8 cellular contexts compared by ENCODE assay signal in the genomic region with DNA sequence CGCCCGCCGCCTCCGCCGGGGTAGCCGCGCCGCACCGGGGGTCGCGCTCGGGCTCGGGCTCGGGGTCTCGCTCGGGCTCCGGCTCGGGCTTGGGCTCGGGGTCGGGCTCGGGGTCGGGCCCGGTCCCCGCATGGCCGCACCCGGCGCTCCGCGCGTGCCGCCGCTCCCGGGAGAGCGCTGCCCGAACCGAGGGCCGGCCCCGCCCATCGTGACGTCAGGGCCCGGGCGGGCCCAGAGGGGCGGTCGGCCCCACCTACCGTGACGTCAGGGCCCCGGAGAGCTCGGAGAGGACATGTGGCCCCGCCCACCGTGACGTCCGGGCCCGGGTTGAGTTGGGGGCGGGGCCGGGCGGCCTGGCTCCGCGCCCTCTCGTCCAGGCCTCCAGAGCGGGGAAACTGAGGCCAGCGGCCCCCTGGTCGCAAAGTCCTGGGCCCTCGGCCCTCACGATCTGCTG. TPM values are rescaled to one million over a fixed set of nuclear protein-coding genes. Genes with fewer than 3 reads are reported as not detected.
DNase-seq lines count a peak whose midpoint lies in the region; ATAC-seq and TF ChIP-seq lines count a peak whose summit lies in the region.

A gene with protein sequence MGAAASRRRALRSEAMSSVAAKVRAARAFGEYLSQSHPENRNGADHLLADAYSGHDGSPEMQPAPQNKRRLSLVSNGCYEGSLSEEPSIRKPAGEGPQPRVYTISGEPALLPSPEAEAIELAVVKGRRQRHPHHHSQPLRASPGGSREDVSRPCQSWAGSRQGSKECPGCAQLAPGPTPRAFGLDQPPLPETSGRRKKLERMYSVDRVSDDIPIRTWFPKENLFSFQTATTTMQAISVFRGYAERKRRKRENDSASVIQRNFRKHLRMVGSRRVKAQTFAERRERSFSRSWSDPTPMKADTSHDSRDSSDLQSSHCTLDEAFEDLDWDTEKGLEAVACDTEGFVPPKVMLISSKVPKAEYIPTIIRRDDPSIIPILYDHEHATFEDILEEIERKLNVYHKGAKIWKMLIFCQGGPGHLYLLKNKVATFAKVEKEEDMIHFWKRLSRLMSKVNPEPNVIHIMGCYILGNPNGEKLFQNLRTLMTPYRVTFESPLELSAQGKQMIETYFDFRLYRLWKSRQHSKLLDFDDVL (minus strand): TSS at position 188 of the 454 bp plus-strand sequence. CDS start 232 bp downstream, outside the sequence.

- H3K27ac Mint-ChIP-seq in activated T-cell treated with anti-CD3 and anti-CD28 coated beads, Interleukin-2, amount 50 U/mL, for 24 hours, result peak within 1 kb of the TSS; percentile 69

- in situ Hi-C loops in Caki2 (cut with HindIII; ENCODE audit: low pct_unique_long_range_greater_than_20kb, low sequenced_read_pairs), result no loop called here

- peak within 1 kb of the TSS; percentile 70 for H3K4me3 ChIP-seq in HUES64 (ENCODE audit: low read length)
- H3K4me3 ChIP-seq in PC-9, result peak within 1 kb of the TSS; percentile 68
- H3K4me3 ChIP-seq in esophagus (ENCODE audit: low read depth in 1 of 2, low read length in 2 of 2), result peak within 1 kb of the TSS; percentile 51 to 55
- peak within 1 kb of the TSS; percentile 50 for H3K4me3 ChIP-seq in mucosa of stomach (ENCODE audit: low read length)

- H3K4me3 Mint-ChIP-seq in activated T-cell treated with anti-CD3 and anti-CD28 coated beads, Interleukin-2, amount 50 U/mL, for 24 hours, result peak within 1 kb of the TSS; percentile 67

- peaks cover 20% of the 10 kb centered on the region for H3K27me3 ChIP-seq in HUES64 (ENCODE audit: insufficient read depth, low read length)
- no peaks in the 10 kb centered on the region for H3K27me3 ChIP-seq in PC-9 (ENCODE audit: insufficient read depth, low read depth)
- H3K27me3 ChIP-seq in esophagus (ENCODE audit: control insufficient read depth in 1 of 2, insufficient read depth in 2 of 2, low read length in 2 of 2), result no peaks in the 10 kb centered on the region
- H3K27me3 ChIP-seq in mucosa of stomach (ENCODE audit: control insufficient read depth, insufficient read depth, low read length), result no peaks in the 10 kb centered on the region

- BruUV-seq in PC-9 (replicated peaks; lab: Mats Ljungman, UMichigan), result no TSS peak

- CTCF ChIA-PET in PC-9 (lab: Charles Lee), result interaction anchor here (0.5 kb wide), 1 partner anchor 194 kb away, joined by 3 read pairs; no protein-coding TSS in a partner anchor

- H3F3A ChIP-seq in PC-9 (ENCODE audit: insufficient read depth, low read depth), result peaks cover 9% of the 10 kb centered on the region; the same call in 1 of the 2 replicates

- ATAC-seq in GM21423 (IDR thresholded peaks at IDR 0.05; ENCODE audit: unreplicated experiment), result peak; percentile 58

- H4K20me1 ChIP-seq in PC-9 (ENCODE audit: insufficient read depth), result no peaks in the 10 kb centered on the region

- H3K9me3 Mint-ChIP-seq in activated T-cell treated with anti-CD3 and anti-CD28 coated beads, Interleukin-2, amount 50 U/mL, for 24 hours, result no peaks in the 10 kb centered on the region

- WGBS in HUES64, result under 1% methylated on average over 64 of the region's 64 CpGs
- WGBS in esophagus, 2 donors, result 0% methylated on average over 47 to 64 of the region's 64 CpGs

- TF ChIP-seq CTCF in PC-9 (conservative IDR thresholded peaks at IDR 0.05), result no peak

- 0 out of 2 replicates have a peak, but pooled peaks cover 3% of the 10 kb centered on the region for H3K79me2 ChIP-seq in PC-9 (ENCODE audit: low read depth)

- DNase-seq in Caki2 (ENCODE audit: low read depth) (peak; percentile 76), PC-9 (peak; percentile 68 to 96)
- DNase-seq in activated T-cell treated with anti-CD3 and anti-CD28 coated beads, Interleukin-2, amount 50 U/mL, for 24 hours, result peak; percentile 98
- peak; percentile 84 to 86 for DNase-seq in stimulated activated CD8-positive, alpha-beta memory T cell treated with anti-CD3 and anti-CD28 coated beads, Interleukin-4, amount 100 ng/mL, for 4 hours (ENCODE audit: low read depth in 2 of 2, low spot score in 1 of 2)

- intact Hi-C loops in PC-9 (cut with micrococcal nuclease; ENCODE audit: unreplicated experiment), result loop anchor here (1.0 kb wide), 1 partner anchor 47 kb away; no protein-coding TSS in a partner anchor

- H3K9me2 ChIP-seq in PC-9 (ENCODE audit: insufficient read depth), result no peaks in the 10 kb centered on the region

- no peak within 1 kb of the TSS for H3K27ac ChIP-seq in HUES64 (ENCODE audit: low read depth, low read length)
- no peak within 1 kb of the TSS for H3K27ac ChIP-seq in PC-9
- peak within 1 kb of the TSS; percentile 41 to 72 for H3K27ac ChIP-seq in esophagus (ENCODE audit: low read depth in 2 of 2, low read length in 1 of 2)

- H3K4me1 ChIP-seq in HUES64 (ENCODE audit: insufficient read depth, low read length) (peaks cover 14% of the 10 kb centered on the region; the same call in 1 of the 2 replicates), PC-9 (replicated peaks; ENCODE audit: insufficient read depth) (0 out of 2 replicates have a peak, but pooled peaks cover 4% of the 10 kb centered on the region), esophagus (ENCODE audit: control insufficient read depth in 2 of 2, insufficient read depth in 2 of 2, low read length in 1 of 2) (peaks cover 0 to 23% of the 10 kb centered on the region in 2 donors), mucosa of stomach (ENCODE audit: control insufficient read depth, insufficient read depth, low read length) (peaks cover 36% of the 10 kb centered on the region)

- peaks cover 52% of the 10 kb centered on the region for H3K4me1 Mint-ChIP-seq in activated T-cell treated with anti-CD3 and anti-CD28 coated beads, Interleukin-2, amount 50 U/mL, for 24 hours (ENCODE audit: low read depth)

- H3K9me3 ChIP-seq in HUES64 (ENCODE audit: insufficient read depth, low read depth, low read length) (no peaks in the 10 kb centered on the region), PC-9 (ENCODE audit: insufficient read depth, low read depth) (no peaks in the 10 kb centered on the region), esophagus (ENCODE audit: control insufficient read depth in 2 of 2, insufficient read depth in 1 of 2, low read depth in 1 of 2, low read length in 1 of 2) (no peaks in the 10 kb centered on the region), mucosa of stomach (ENCODE audit: control insufficient read depth, low read length) (no peaks in the 10 kb centered on the region)

- peaks cover 29% of the 10 kb centered on the region for H3K36me3 Mint-ChIP-seq in activated T-cell treated with anti-CD3 and anti-CD28 coated beads, Interleukin-2, amount 50 U/mL, for 24 hours (ENCODE audit: low read depth)

- no peaks in the 10 kb centered on the region for H3K27me3 Mint-ChIP-seq in activated T-cell treated with anti-CD3 and anti-CD28 coated beads, Interleukin-2, amount 50 U/mL, for 24 hours

- peak within 1 kb of the TSS; percentile 85 for H2AFZ ChIP-seq in PC-9

- peaks cover 18% of the 10 kb centered on the region for H3K36me3 ChIP-seq in HUES64 (ENCODE audit: insufficient read depth, low read length)
- H3K36me3 ChIP-seq in PC-9 (ENCODE audit: low read depth), result peaks cover 3% of the 10 kb centered on the region; the same call in 1 of the 2 replicates
- peaks cover 0 to 7% of the 10 kb centered on the region in 2 donors for H3K36me3 ChIP-seq in esophagus (ENCODE audit: control insufficient read depth in 2 of 2, insufficient read depth in 2 of 2, low read length in 1 of 2)
- H3K36me3 ChIP-seq in mucosa of stomach (ENCODE audit: control insufficient read depth, insufficient read depth, low read length), result no peaks in the 10 kb centered on the region

- peak within 1 kb of the TSS; percentile 82 for H3K4me2 ChIP-seq in PC-9

- H3K9ac ChIP-seq in HUES64 (ENCODE audit: low read depth, low read length) (peak within 1 kb of the TSS; percentile 78), mucosa of stomach (ENCODE audit: low read length) (peak within 1 kb of the TSS; percentile 77)

- POLR2A ChIA-PET in PC-9 (lab: Charles Lee; ENCODE audit: unreplicated experiment), result interaction anchor here (0.6 to 0.7 kb wide), 4 partner anchors 23 to 270 kb away, joined by 3 to 7 read pairs (median 5); no protein-coding TSS in a partner anchor

RNA-seq across cellular contexts. Expression of the gene that starts here (rescaled TPM):
- total RNA-seq in Caki2 (2014; rRNA removed; shearing (Covaris generic); ENCODE audit: low replicate concordance), result 33.8 and 41.5 TPM in 2 replicates
- 41.1 TPM for polyA plus RNA-seq in HUES64 (2013, experiment 1 of 2)
- 46.5 TPM for polyA plus RNA-seq in HUES64 (2013, experiment 2 of 2)
- total RNA-seq in PC-9 (2021), result 73.4 and 90.4 TPM in 2 replicates
- polyA plus RNA-seq in esophagus, result 10 to 100 TPM; 20.7 to 26.1 TPM

Comparison
In these comparisons a context has a peak if more than half of its experiments do, and no peak if none do; other contexts are left out.
1. H3K27ac ChIP-seq: peak in esophagus (2 of 2); none in HUES64 (single experiment) and PC-9 (single experiment).
2. Peak in every context shown above with its lines, with median percentiles within 50 percentile points of each other: DNase-seq and H3K4me3 ChIP-seq.